In genomic region chr17:9206989-9207317, GRCh38 we compare ENCODE assay signal across 20 cellular contexts.
A peak's percentile ranks its signal among the peaks of the same experiment; 100 is the strongest.
DNase-seq lines count a peak whose midpoint lies in the region; ATAC-seq, FAIRE-seq and TF ChIP-seq lines count a peak whose summit lies in the region.
"Had no signal": no experiment of that assay in that cellular context is flagged by ENCODE, and none has a peak within 500 bp of the region (broad histone marks: within the 10 kb centered on the region; RNA-seq: fewer than 3 reads in every experiment).

No MANE protein-coding gene starts in this region.

- H2AFZ ChIP-seq in HepG2 (ENCODE audit: low read length), result no peak overlapping the region
- H2AFZ ChIP-seq: PC-9 had no signal

- H3K36me3 ChIP-seq in HepG2 (replicated peaks in 1 of 2; ENCODE audit: control insufficient read depth in 1 of 2, insufficient read depth in 2 of 2, low read length in 2 of 2) (no peaks in the 10 kb centered on the region), stomach (no peaks in the 10 kb centered on the region)
- H3K36me3 ChIP-seq: HAP-1 had no signal

- TF ChIP-seq RAD21 in HepG2 (CRISPR knock-in tag; IDR thresholded peaks at IDR 0.05), result no peak

- 0 out of 2 replicates have a peak overlapping the region, but pooled peaks have one; percentile 23 for H3K4me2 ChIP-seq in HepG2 (ENCODE audit: low read depth, low read length)
- H3K4me2 ChIP-seq: PC-9 had no signal

- H4K20me1 ChIP-seq in HepG2 (ENCODE audit: insufficient read depth, low read length), result no peaks in the 10 kb centered on the region

- no peak overlapping the region for H3K27ac Mint-ChIP-seq in CD4-positive, alpha-beta T cell
- H3K27ac Mint-ChIP-seq: activated naive CD4-positive, alpha-beta T cell treated with anti-CD3 and anti-CD28 coated beads, Interleukin-2, amount 50 U/mL, for 24 hours; stimulated activated naive CD8-positive, alpha-beta T cell treated with anti-CD3 and anti-CD28 coated beads, Interleukin-15, Interleukin-2, amounts not matched to agents 100 ng/mL and 50 ng/mL, for 24 hours had no signal

- DNase-seq in DMS53 treated with DMSO at 0.1 percent for 48 hours (lab: John Stamatoyannopoulos, UW; ENCODE audit: unreplicated experiment) (peak; percentile 10), SHP77 treated with DMSO at 0.1 percent for 48 hours (lab: John Stamatoyannopoulos, UW) (peak; percentile 30), HepG2 (ENCODE audit: low spot score) (no peak), stomach (no peak), head of caudate nucleus (no peak), lower leg skin (ENCODE audit: low spot score in 2 of 2) (no peak)
- DNase-seq in CD4-positive, alpha-beta T cell, result no peak
- DNase-seq: body of pancreas; Calu3; MM.1S; NCI-H2029; NCI-H526; PC-9; stimulated activated CD4-positive, alpha-beta T cell treated with anti-CD3 and anti-CD28 coated beads, Interleukin-12 subunit alpha, Interleukin-12 subunit beta, amount 100 ng/mL, for 4 hours had no signal

- H3K27me3 Mint-ChIP-seq in CD4-positive, alpha-beta T cell, result no peaks in the 10 kb centered on the region
- H3K27me3 Mint-ChIP-seq: activated naive CD4-positive, alpha-beta T cell treated with anti-CD3 and anti-CD28 coated beads, Interleukin-2, amount 50 U/mL, for 24 hours had no signal

- H3K9ac ChIP-seq in HepG2 (ENCODE audit: insufficient read depth, low read depth, low read length), result no peak overlapping the region

- BruUV-seq in HepG2 (replicated peaks; lab: Mats Ljungman, UMichigan), result no TSS peak

- peaks cover 7% of the 10 kb centered on the region for H3K4me1 Mint-ChIP-seq in CD4-positive, alpha-beta T cell (ENCODE audit: low read depth)
- H3K4me1 Mint-ChIP-seq: activated naive CD4-positive, alpha-beta T cell treated with anti-CD3 and anti-CD28 coated beads, Interleukin-2, amount 50 U/mL, for 24 hours had no signal

- no peaks in the 10 kb centered on the region for H3K9me3 Mint-ChIP-seq in CD4-positive, alpha-beta T cell
- H3K9me3 Mint-ChIP-seq: activated naive CD4-positive, alpha-beta T cell treated with anti-CD3 and anti-CD28 coated beads, Interleukin-2, amount 50 U/mL, for 24 hours; stimulated activated naive CD8-positive, alpha-beta T cell treated with anti-CD3 and anti-CD28 coated beads, Interleukin-15, Interleukin-2, amounts not matched to agents 100 ng/mL and 50 ng/mL, for 24 hours had no signal

- no peak for TF ChIP-seq EP300 in HepG2 (IDR thresholded peaks at IDR 0.05; ENCODE audit: low read depth in 2 of 2, low read length in 2 of 2)
- TF ChIP-seq EP300 in HepG2 (CRISPR knock-in tag; IDR thresholded peaks at IDR 0.05; ENCODE audit: borderline replicate concordance), result no peak
- no peak for TF ChIP-seq EP300 in stomach (IDR thresholded peaks at IDR 0.05)

- no peaks in the 10 kb centered on the region for H3K36me3 Mint-ChIP-seq in CD4-positive, alpha-beta T cell (ENCODE audit: low read depth)
- H3K36me3 Mint-ChIP-seq: activated naive CD4-positive, alpha-beta T cell treated with anti-CD3 and anti-CD28 coated beads, Interleukin-2, amount 50 U/mL, for 24 hours had no signal

- H3K27ac ChIP-seq in HepG2 (ENCODE audit: extremely low read length, insufficient read depth, low read length) (no peak overlapping the region), stomach (peak overlapping the region in 3 of 5 donors; percentile 27 to 52 (median 45))
- H3K27ac ChIP-seq in CD4-positive, alpha-beta T cell (ENCODE audit: low read depth, low read length), result no peak overlapping the region
- H3K27ac ChIP-seq: body of pancreas, PC-9 had no signal

- in situ Hi-C loops in HepG2 (cut with HindIII; ENCODE audit: extremely low pct_ligation_motif_present, low pct_unique_long_range_greater_than_20kb), result no loop called here

- H3K9me3 ChIP-seq in HepG2 (ENCODE audit: low read length) (no peaks in the 10 kb centered on the region), stomach (no peaks in the 10 kb centered on the region)
- no peaks in the 10 kb centered on the region for H3K9me3 ChIP-seq in CD4-positive, alpha-beta T cell (ENCODE audit: control insufficient read depth, low read length)
- H3K9me3 ChIP-seq: body of pancreas, HAP-1 had no signal

- H3K27me3 ChIP-seq in HepG2 (ENCODE audit: control insufficient read depth in 1 of 2, insufficient read depth in 2 of 2, low read length in 2 of 2) (peaks cover 7 to 46% of the 10 kb centered on the region in 2 experiments; a peak in 2 of 5 replicates), stomach (no peaks in the 10 kb centered on the region)
- no peaks in the 10 kb centered on the region for H3K27me3 ChIP-seq in CD4-positive, alpha-beta T cell (ENCODE audit: control insufficient read depth, insufficient read depth, low read length)

- H3K4me3 Mint-ChIP-seq in CD4-positive, alpha-beta T cell, result no peak overlapping the region
- H3K4me3 Mint-ChIP-seq: activated naive CD4-positive, alpha-beta T cell treated with anti-CD3 and anti-CD28 coated beads, Interleukin-2, amount 50 U/mL, for 24 hours; stimulated activated naive CD8-positive, alpha-beta T cell treated with anti-CD3 and anti-CD28 coated beads, Interleukin-15, Interleukin-2, amounts not matched to agents 100 ng/mL and 50 ng/mL, for 24 hours had no signal

- no peak overlapping the region for H3K4me3 ChIP-seq in HepG2 (replicated peaks in 1 of 3; ENCODE audit: insufficient read depth in 1 of 3, low read depth in 2 of 3, low read length in 3 of 3)
- no peak overlapping the region for H3K4me3 ChIP-seq in stomach
- H3K4me3 ChIP-seq in lower leg skin (ENCODE audit: low read depth, poor library complexity, severe bottlenecking), result no peak overlapping the region
- H3K4me3 ChIP-seq: body of pancreas, HAP-1, PC-9 had no signal

- TF ChIP-seq POLR2A in HepG2 (IDR thresholded peaks at IDR 0.05; ENCODE audit: insufficient read depth in 1 of 2, low read depth in 2 of 2, low read length in 2 of 2) (no peak), stomach (IDR thresholded peaks at IDR 0.05) (no peak), lower leg skin (IDR thresholded peaks at IDR 0.05) (no peak)

- TF ChIP-seq CTCF in HepG2 (CRISPR knock-in tag; IDR thresholded peaks at IDR 0.05) (no peak), stomach (IDR thresholded peaks at IDR 0.05) (no peak), lower leg skin (IDR thresholded peaks at IDR 0.05) (no peak)
- no peak for TF ChIP-seq CTCF in CD4-positive, alpha-beta T cell (IDR thresholded peaks at IDR 0.05)

- WGBS in HepG2 (ENCODE audit: low lambda C conversion rate), result 11% methylated on average over 8 of the region's 8 CpGs
- 11 to 28% (median 24%) methylated on average over 8 of the region's 8 CpGs for WGBS in stomach, 5 donors
- WGBS in lower leg skin, 2 donors, result 65 to 67% methylated on average over 8 of the region's 8 CpGs

- intact Hi-C loops in HepG2 (cut with micrococcal nuclease; ENCODE audit: unreplicated experiment), result no loop called here
- intact Hi-C loops in stomach (cut with DNase I; ENCODE audit: low total_unique reads), result no loop called here
- intact Hi-C loops in head of caudate nucleus (cut with DNase I), result no loop called here
- intact Hi-C loops in lower leg skin (cut with DNase I; ENCODE audit: low total_unique reads), result no loop called here
- intact Hi-C loops in CD4-positive, alpha-beta T cell (cut with DNase I, micrococcal nuclease), result no loop called here

- POLR2A ChIA-PET in HepG2 (lab: Yijun Ruan, JAX), result no interaction called here
- POLR2A ChIA-PET in CD4-positive, alpha-beta T cell (lab: Charles Lee), result no interaction called here

- CTCF ChIA-PET in HepG2 (lab: Yijun Ruan, JAX; ENCODE audit: low intra/inter-chr PET ratio, low total read pairs), result no interaction called here
- CTCF ChIA-PET in CD4-positive, alpha-beta T cell (lab: Charles Lee), result no interaction called here

- H3K79me2 ChIP-seq in HepG2 (ENCODE audit: insufficient read depth, low read length), result no peaks in the 10 kb centered on the region

- ATAC-seq in HepG2 (peak; percentile 55; the same call in 2 of the 3 replicates), GM19023 (IDR thresholded peaks at IDR 0.05; ENCODE audit: unreplicated experiment) (no peak)
- ATAC-seq in CD4-positive, alpha-beta T cell (ENCODE audit: poor library complexity), result no peak
- ATAC-seq: body of pancreas had no signal

- FAIRE-seq in HepG2 (lab: Jason Lieb, UNC), result no peak
- FAIRE-seq: HTR-8/SVneo, TTC549 had no signal

- H3K4me1 ChIP-seq in HepG2 (ENCODE audit: insufficient read depth, low read length) (0 out of 2 replicates have a peak, but pooled peaks cover 9% of the 10 kb centered on the region), stomach (peaks cover 5 to 26% (median 14%) of the 10 kb centered on the region in 4 donors)
- H3K4me1 ChIP-seq: body of pancreas, HAP-1 had no signal

TF ChIP-seq in HepG2, 621 proteins besides CTCF, POLR2A, EP300 and RAD21 (continues in another document):
- TF ChIP-seq SAFB2 (CRISPR knock-in tag; IDR thresholded peaks at IDR 0.05; ENCODE audit: borderline replicate concordance, low read depth) (no peak), AFF4 (CRISPR knock-in tag; IDR thresholded peaks at IDR 0.05) (no peak), ZNF652 (CRISPR knock-in tag; IDR thresholded peaks at IDR 0.05; ENCODE audit: borderline replicate concordance, low read depth) (no peak), ZNF136 (CRISPR knock-in tag; IDR thresholded peaks at IDR 0.05; ENCODE audit: low read depth) (no peak)

Comparison
In these comparisons a context has a peak if more than half of its experiments do, and no peak if none do; other contexts are left out.
1. DNase-seq: peak in DMS53 treated with DMSO at 0.1 percent for 48 hours (single experiment) and SHP77 treated with DMSO at 0.1 percent for 48 hours (single experiment); none in HepG2 (single experiment), stomach (single experiment), head of caudate nucleus (0 of 42), lower leg skin (0 of 2) and CD4-positive, alpha-beta T cell (0 of 10).
2. H3K27ac ChIP-seq: peak in stomach (3 of 5); none in HepG2 (single experiment) and CD4-positive, alpha-beta T cell (single experiment).